1 cellular context compared by ENCODE assay signal in genomic region chr12:65754744-65755595, GRCh38.
TF ChIP-seq lines count a peak whose summit lies in the region.

No MANE protein-coding gene starts in this region.

TF ChIP-seq in GM23338, 12 proteins besides CTCF, POLR2A, EP300 and RAD21 (continued from another document):
- TF ChIP-seq ZNF462 (CRISPR knock-in tag; IDR thresholded peaks at IDR 0.05) = no peak
- no peak for TF ChIP-seq ZNF114 (CRISPR knock-in tag; IDR thresholded peaks at IDR 0.05)
- TF ChIP-seq JUNB (IDR thresholded peaks at IDR 0.05; ENCODE audit: unreplicated experiment) = no peak
- no peak for TF ChIP-seq EZH2phosphoT487 (IDR thresholded peaks at IDR 0.05; ENCODE audit: unreplicated experiment)
